In the genomic region with DNA sequence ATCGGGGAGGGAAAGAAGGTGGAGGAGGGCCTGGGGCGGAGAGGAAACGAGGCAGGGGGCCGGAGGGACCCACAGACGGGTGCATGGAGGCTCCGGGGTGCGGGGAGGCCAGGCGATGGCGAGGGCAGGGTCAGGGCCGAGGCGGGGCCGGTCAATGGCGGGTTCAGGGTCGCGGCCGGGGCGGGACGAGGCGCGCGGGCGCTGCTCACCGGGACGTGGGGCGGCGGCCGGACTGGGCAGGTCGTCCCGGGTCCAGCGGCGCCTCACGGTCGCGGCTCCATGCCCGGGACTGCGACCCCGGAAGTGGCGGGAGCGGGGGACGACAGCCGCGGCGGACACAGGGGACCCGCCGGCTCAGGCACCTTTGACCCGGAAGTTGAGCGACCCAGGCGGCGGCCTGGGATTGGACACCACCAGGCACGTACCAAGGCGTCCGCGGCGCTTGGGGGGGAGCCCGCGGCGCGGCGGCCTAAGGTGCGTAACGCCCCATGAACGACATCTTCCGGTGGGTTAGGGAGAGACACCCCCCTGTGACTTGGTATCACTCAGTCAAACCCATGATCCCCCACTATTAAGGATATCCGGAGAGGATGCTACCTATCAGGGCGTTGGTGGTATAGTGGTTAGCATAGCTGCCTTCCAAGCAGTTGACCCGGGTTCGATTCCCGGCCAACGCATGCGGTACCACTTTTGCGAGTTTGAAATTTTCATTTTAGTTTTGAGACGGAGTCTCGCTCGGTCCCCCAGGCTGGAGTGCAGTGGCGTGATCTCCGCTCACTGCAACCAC, we compare ENCODE assay signal across 1 cellular context.
TF ChIP-seq lines count a peak whose summit lies in the region.

A gene (minus strand): TSS at position 378 of the 787 bp plus-strand sequence. CDS start 3,936 bp downstream, outside the sequence.

TF ChIP-seq in H1, 55 proteins besides CTCF, POLR2A, EP300 and RAD21 (continued from another document):
- TF ChIP-seq EZH2 (IDR thresholded peaks at IDR 0.05; ENCODE audit: low read depth, low read length, severe bottlenecking) (no peak), POU5F1 (IDR thresholded peaks at IDR 0.05; ENCODE audit: low read depth, low read length) (0 out of 2 replicates have a peak, but pooled peaks have one; percentile 26), CBX8 (IDR thresholded peaks at IDR 0.05; ENCODE audit: borderline replicate concordance, low read depth, low read length) (no peak), SRF (IDR thresholded peaks at IDR 0.05; ENCODE audit: low read depth, low read length) (no peak), ASH2L (IDR thresholded peaks at IDR 0.05; ENCODE audit: low read length) (peak; percentile 79), SIX5 (IDR thresholded peaks at IDR 0.05; ENCODE audit: low read depth, low read length) (peak; percentile 66; the same call in 1 of the 2 replicates), MAFK (IDR thresholded peaks at IDR 0.05; ENCODE audit: low read depth, low read length) (peak; percentile 89; the same call in 1 of the 2 replicates), SP1 (IDR thresholded peaks at IDR 0.05; ENCODE audit: low read depth, low read length) (peak; percentile 71; the same call in 1 of the 2 replicates), POLR2AphosphoS5 (IDR thresholded peaks at IDR 0.05; ENCODE audit: low read depth, low read length) (peak; percentile 63; the same call in 1 of the 2 replicates), KDM5A (IDR thresholded peaks at IDR 0.05; ENCODE audit: low read length) (peak; percentile 95), SUZ12 (IDR thresholded peaks at IDR 0.05; ENCODE audit: low read length) (no peak), CBX5 (IDR thresholded peaks at IDR 0.05; ENCODE audit: low read depth, low read length) (no peak), NRF1 (IDR thresholded peaks at IDR 0.05; ENCODE audit: low read depth, low read length) (no peak; the same call in 1 of the 2 replicates), CEBPB (IDR thresholded peaks at IDR 0.05; ENCODE audit: low read depth, low read length) (peak; percentile 76), CHD1 (IDR thresholded peaks at IDR 0.05; ENCODE audit: low read depth, low read length) (peak; percentile 98), SIN3A (conservative IDR thresholded peaks at IDR 0.05 in 1 of 2, IDR thresholded peaks at IDR 0.05 in 1 of 2; ENCODE audit: low read depth in 1 of 2, low read length in 2 of 2) (peak in 1 of 2 experiments; percentile 89; a peak in 2 of 4 replicates), EGR1 (IDR thresholded peaks at IDR 0.05; ENCODE audit: borderline replicate concordance, low read depth, low read length) (peak; percentile 54; the same call in 1 of the 2 replicates), TAF1 (IDR thresholded peaks at IDR 0.05; ENCODE audit: low read depth, low read length) (peak; percentile 86), KDM4A (IDR thresholded peaks at IDR 0.05; ENCODE audit: low read depth, low read length, severe bottlenecking) (peak; percentile 38), TAF7 (optimal IDR thresholded peaks at IDR 0.05; ENCODE audit: borderline replicate concordance, low read depth, low read length) (peak; percentile 32), FOSL1 (IDR thresholded peaks at IDR 0.05; ENCODE audit: insufficient read depth, low read depth, low read length) (0 out of 2 replicates have a peak, but pooled peaks have one; percentile 3), CHD2 (IDR thresholded peaks at IDR 0.05; ENCODE audit: low read length) (peak; percentile 60; the same call in 1 of the 2 replicates), SAP30 (IDR thresholded peaks at IDR 0.05; ENCODE audit: insufficient read depth, insufficient replicate concordance, low read length) (no peak), RXRA (IDR thresholded peaks at IDR 0.05; ENCODE audit: insufficient read depth, low read depth, low read length) (no peak), GABPA (IDR thresholded peaks at IDR 0.05; ENCODE audit: borderline replicate concordance, insufficient read depth, low read length) (peak; percentile 99), PHF8 (conservative IDR thresholded peaks at IDR 0.05; ENCODE audit: low read depth, low read length) (peak; percentile 94), JUN (IDR thresholded peaks at IDR 0.05; ENCODE audit: low read depth, low read length) (no peak), TCF12 (IDR thresholded peaks at IDR 0.05; ENCODE audit: low read depth, low read length) (no peak), BCL11A (IDR thresholded peaks at IDR 0.05; ENCODE audit: low read depth in 2 of 2, low read length in 2 of 2) (no peak), BRCA1 (IDR thresholded peaks at IDR 0.05; ENCODE audit: low read depth, low read length) (peak; percentile 55), KDM1A (IDR thresholded peaks at IDR 0.05; ENCODE audit: borderline replicate concordance, low read length) (no peak), HDAC6 (IDR thresholded peaks at IDR 0.05; ENCODE audit: low read depth, low read length) (no peak), TEAD4 (IDR thresholded peaks at IDR 0.05; ENCODE audit: low read depth, low read length) (peak; percentile 80), JUND (IDR thresholded peaks at IDR 0.05; ENCODE audit: low read length) (peak; percentile 98), YY1 (IDR thresholded peaks at IDR 0.05; ENCODE audit: low read depth, low read length) (0 out of 2 replicates have a peak, but pooled peaks have one; percentile 66), TBP (IDR thresholded peaks at IDR 0.05; ENCODE audit: low read depth, low read length) (peak; percentile 99), CREB1 (IDR thresholded peaks at IDR 0.05) (peak; percentile 86), RFX5 (IDR thresholded peaks at IDR 0.05; ENCODE audit: borderline replicate concordance, low read depth, low read length) (no peak), SIRT6 (IDR thresholded peaks at IDR 0.05; ENCODE audit: low read length) (no peak), SP2 (IDR thresholded peaks at IDR 0.05; ENCODE audit: low read length) (no peak)
- TF ChIP-seq, protein P1, sequence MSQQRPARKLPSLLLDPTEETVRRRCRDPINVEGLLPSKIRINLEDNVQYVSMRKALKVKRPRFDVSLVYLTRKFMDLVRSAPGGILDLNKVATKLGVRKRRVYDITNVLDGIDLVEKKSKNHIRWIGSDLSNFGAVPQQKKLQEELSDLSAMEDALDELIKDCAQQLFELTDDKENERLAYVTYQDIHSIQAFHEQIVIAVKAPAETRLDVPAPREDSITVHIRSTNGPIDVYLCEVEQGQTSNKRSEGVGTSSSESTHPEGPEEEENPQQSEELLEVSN (IDR thresholded peaks at IDR 0.05) = 0 out of 2 replicates have a peak, but pooled peaks have one; percentile 31
- TF ChIP-seq, protein P2, sequence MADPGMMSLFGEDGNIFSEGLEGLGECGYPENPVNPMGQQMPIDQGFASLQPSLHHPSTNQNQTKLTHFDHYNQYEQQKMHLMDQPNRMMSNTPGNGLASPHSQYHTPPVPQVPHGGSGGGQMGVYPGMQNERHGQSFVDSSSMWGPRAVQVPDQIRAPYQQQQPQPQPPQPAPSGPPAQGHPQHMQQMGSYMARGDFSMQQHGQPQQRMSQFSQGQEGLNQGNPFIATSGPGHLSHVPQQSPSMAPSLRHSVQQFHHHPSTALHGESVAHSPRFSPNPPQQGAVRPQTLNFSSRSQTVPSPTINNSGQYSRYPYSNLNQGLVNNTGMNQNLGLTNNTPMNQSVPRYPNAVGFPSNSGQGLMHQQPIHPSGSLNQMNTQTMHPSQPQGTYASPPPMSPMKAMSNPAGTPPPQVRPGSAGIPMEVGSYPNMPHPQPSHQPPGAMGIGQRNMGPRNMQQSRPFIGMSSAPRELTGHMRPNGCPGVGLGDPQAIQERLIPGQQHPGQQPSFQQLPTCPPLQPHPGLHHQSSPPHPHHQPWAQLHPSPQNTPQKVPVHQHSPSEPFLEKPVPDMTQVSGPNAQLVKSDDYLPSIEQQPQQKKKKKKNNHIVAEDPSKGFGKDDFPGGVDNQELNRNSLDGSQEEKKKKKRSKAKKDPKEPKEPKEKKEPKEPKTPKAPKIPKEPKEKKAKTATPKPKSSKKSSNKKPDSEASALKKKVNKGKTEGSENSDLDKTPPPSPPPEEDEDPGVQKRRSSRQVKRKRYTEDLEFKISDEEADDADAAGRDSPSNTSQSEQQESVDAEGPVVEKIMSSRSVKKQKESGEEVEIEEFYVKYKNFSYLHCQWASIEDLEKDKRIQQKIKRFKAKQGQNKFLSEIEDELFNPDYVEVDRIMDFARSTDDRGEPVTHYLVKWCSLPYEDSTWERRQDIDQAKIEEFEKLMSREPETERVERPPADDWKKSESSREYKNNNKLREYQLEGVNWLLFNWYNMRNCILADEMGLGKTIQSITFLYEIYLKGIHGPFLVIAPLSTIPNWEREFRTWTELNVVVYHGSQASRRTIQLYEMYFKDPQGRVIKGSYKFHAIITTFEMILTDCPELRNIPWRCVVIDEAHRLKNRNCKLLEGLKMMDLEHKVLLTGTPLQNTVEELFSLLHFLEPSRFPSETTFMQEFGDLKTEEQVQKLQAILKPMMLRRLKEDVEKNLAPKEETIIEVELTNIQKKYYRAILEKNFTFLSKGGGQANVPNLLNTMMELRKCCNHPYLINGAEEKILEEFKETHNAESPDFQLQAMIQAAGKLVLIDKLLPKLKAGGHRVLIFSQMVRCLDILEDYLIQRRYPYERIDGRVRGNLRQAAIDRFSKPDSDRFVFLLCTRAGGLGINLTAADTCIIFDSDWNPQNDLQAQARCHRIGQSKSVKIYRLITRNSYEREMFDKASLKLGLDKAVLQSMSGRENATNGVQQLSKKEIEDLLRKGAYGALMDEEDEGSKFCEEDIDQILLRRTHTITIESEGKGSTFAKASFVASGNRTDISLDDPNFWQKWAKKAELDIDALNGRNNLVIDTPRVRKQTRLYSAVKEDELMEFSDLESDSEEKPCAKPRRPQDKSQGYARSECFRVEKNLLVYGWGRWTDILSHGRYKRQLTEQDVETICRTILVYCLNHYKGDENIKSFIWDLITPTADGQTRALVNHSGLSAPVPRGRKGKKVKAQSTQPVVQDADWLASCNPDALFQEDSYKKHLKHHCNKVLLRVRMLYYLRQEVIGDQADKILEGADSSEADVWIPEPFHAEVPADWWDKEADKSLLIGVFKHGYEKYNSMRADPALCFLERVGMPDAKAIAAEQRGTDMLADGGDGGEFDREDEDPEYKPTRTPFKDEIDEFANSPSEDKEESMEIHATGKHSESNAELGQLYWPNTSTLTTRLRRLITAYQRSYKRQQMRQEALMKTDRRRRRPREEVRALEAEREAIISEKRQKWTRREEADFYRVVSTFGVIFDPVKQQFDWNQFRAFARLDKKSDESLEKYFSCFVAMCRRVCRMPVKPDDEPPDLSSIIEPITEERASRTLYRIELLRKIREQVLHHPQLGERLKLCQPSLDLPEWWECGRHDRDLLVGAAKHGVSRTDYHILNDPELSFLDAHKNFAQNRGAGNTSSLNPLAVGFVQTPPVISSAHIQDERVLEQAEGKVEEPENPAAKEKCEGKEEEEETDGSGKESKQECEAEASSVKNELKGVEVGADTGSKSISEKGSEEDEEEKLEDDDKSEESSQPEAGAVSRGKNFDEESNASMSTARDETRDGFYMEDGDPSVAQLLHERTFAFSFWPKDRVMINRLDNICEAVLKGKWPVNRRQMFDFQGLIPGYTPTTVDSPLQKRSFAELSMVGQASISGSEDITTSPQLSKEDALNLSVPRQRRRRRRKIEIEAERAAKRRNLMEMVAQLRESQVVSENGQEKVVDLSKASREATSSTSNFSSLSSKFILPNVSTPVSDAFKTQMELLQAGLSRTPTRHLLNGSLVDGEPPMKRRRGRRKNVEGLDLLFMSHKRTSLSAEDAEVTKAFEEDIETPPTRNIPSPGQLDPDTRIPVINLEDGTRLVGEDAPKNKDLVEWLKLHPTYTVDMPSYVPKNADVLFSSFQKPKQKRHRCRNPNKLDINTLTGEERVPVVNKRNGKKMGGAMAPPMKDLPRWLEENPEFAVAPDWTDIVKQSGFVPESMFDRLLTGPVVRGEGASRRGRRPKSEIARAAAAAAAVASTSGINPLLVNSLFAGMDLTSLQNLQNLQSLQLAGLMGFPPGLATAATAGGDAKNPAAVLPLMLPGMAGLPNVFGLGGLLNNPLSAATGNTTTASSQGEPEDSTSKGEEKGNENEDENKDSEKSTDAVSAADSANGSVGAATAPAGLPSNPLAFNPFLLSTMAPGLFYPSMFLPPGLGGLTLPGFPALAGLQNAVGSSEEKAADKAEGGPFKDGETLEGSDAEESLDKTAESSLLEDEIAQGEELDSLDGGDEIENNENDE (IDR thresholded peaks at IDR 0.05; ENCODE audit: insufficient replicate concordance, low read length) = no peak
- TF ChIP-seq, protein P3, sequence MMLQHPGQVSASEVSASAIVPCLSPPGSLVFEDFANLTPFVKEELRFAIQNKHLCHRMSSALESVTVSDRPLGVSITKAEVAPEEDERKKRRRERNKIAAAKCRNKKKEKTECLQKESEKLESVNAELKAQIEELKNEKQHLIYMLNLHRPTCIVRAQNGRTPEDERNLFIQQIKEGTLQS (IDR thresholded peaks at IDR 0.05; ENCODE audit: insufficient read depth, low read depth, low read length) = no peak
- TF ChIP-seq, protein P4, sequence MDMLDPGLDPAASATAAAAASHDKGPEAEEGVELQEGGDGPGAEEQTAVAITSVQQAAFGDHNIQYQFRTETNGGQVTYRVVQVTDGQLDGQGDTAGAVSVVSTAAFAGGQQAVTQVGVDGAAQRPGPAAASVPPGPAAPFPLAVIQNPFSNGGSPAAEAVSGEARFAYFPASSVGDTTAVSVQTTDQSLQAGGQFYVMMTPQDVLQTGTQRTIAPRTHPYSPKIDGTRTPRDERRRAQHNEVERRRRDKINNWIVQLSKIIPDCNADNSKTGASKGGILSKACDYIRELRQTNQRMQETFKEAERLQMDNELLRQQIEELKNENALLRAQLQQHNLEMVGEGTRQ (IDR thresholded peaks at IDR 0.05; ENCODE audit: low read length) = no peak
- TF ChIP-seq, protein P5, sequence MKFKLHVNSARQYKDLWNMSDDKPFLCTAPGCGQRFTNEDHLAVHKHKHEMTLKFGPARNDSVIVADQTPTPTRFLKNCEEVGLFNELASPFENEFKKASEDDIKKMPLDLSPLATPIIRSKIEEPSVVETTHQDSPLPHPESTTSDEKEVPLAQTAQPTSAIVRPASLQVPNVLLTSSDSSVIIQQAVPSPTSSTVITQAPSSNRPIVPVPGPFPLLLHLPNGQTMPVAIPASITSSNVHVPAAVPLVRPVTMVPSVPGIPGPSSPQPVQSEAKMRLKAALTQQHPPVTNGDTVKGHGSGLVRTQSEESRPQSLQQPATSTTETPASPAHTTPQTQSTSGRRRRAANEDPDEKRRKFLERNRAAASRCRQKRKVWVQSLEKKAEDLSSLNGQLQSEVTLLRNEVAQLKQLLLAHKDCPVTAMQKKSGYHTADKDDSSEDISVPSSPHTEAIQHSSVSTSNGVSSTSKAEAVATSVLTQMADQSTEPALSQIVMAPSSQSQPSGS (IDR thresholded peaks at IDR 0.05; ENCODE audit: low read length) = peak; percentile 74
TF ChIP-seq in H1: peak in this region for 29.
